ENCODE assay signal across 23 cellular contexts in the genomic region with DNA sequence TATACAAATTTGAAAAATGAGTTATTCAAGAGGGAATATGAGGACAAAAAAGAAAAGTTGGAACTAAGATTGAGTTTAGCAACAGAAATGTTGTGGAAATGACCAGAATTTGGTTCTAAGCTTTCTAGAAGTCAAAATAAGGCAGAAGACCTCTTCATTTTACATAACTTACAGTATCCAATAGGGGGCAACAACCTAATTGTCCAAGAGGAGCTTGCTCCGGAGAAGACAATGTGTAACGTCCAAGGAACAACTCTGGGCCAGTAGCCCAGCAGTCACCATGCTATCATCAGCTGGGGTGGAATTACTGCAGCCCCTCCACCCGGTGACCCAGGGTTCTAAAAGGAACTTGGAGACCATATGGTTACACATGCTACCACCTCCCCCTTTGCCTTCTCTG. TPM values are rescaled to one million over a fixed set of nuclear protein-coding genes. Genes with fewer than 3 reads are reported as not detected.
DNase-seq lines count a peak whose midpoint lies in the region; ATAC-seq, FAIRE-seq and TF ChIP-seq lines count a peak whose summit lies in the region.
"Had no signal": no experiment of that assay in that cellular context is flagged by ENCODE, and none has a peak within 500 bp of the region (broad histone marks: within the 10 kb centered on the region; RNA-seq: fewer than 3 reads in every experiment).

No MANE protein-coding gene starts in this region.

- H3K27ac Mint-ChIP-seq in HFFc6 (no peak overlapping the region), endodermal cell (no peak overlapping the region)
- H3K27ac Mint-ChIP-seq: CD4-positive, CD25-positive, alpha-beta regulatory T cell; CD8-positive, alpha-beta memory T cell had no signal

- H3K4me3 ChIP-seq in RWPE2 (ENCODE audit: severe bottlenecking) (no peak overlapping the region), endodermal cell (ENCODE audit: low read length) (no peak overlapping the region)
- H3K4me3 ChIP-seq: HAP-1 had no signal

- H3K27ac ChIP-seq in RWPE2 (ENCODE audit: poor library complexity, severe bottlenecking) (no peak overlapping the region), endodermal cell (ENCODE audit: low read depth, low read length) (no peak overlapping the region)
- H3K27ac ChIP-seq: KMS-11 had no signal

- H3K9me3 ChIP-seq in RWPE2 (ENCODE audit: severe bottlenecking), result no peaks in the 10 kb centered on the region
- H3K9me3 ChIP-seq in endodermal cell (ENCODE audit: control insufficient read depth, low read length), result no peaks in the 10 kb centered on the region
- H3K9me3 ChIP-seq: BE2C, HAP-1 had no signal

- 66 to 71% methylated on average over 3 of the region's 3 CpGs for WGBS in endodermal cell (ENCODE audit: insufficient coverage in 1 of 2, insufficient read length in 1 of 2), 2 experiments

- H3K27me3 ChIP-seq in RWPE2 (ENCODE audit: insufficient read depth, poor library complexity, severe bottlenecking), result no peaks in the 10 kb centered on the region
- no peaks in the 10 kb centered on the region for H3K27me3 ChIP-seq in endodermal cell (ENCODE audit: control insufficient read depth, insufficient read depth, low read length, poor library complexity, severe bottlenecking)
- H3K27me3 ChIP-seq: BE2C had no signal

- no peaks in the 10 kb centered on the region for H3K36me3 Mint-ChIP-seq in HFFc6 (ENCODE audit: low read depth)
- H3K36me3 Mint-ChIP-seq in endodermal cell (ENCODE audit: low read depth), result no peaks in the 10 kb centered on the region
- H3K36me3 Mint-ChIP-seq: CD4-positive, CD25-positive, alpha-beta regulatory T cell had no signal

- no peaks in the 10 kb centered on the region for H3K4me1 ChIP-seq in RWPE2 (ENCODE audit: insufficient read depth, poor library complexity, severe bottlenecking)
- no peaks in the 10 kb centered on the region for H3K4me1 ChIP-seq in endodermal cell (ENCODE audit: control insufficient read depth, insufficient read depth, low read length)
- H3K4me1 ChIP-seq: BE2C, HAP-1 had no signal

- TF ChIP-seq CTCF in HFFc6 (IDR thresholded peaks at IDR 0.05), result peak; percentile 49
- TF ChIP-seq CTCF in RWPE2 (IDR thresholded peaks at IDR 0.05; ENCODE audit: poor library complexity, severe bottlenecking), result peak; percentile 12
- TF ChIP-seq CTCF in endodermal cell (conservative IDR thresholded peaks at IDR 0.05), result peak; percentile 28

- ATAC-seq in RWPE2 (ENCODE audit: low read depth) (no peak), HG03097 (IDR thresholded peaks at IDR 0.05; ENCODE audit: low FRiP score, unreplicated experiment) (no peak), GM21360 (IDR thresholded peaks at IDR 0.05; ENCODE audit: unreplicated experiment) (no peak)

- H3K27me3 Mint-ChIP-seq in HFFc6 (ENCODE audit: insufficient read depth) (peaks cover 8% of the 10 kb centered on the region), endodermal cell (ENCODE audit: insufficient read depth) (no peaks in the 10 kb centered on the region)
- H3K27me3 Mint-ChIP-seq: CD4-positive, CD25-positive, alpha-beta regulatory T cell had no signal

- DNase-seq in HFFc6 (no peak), RWPE2 (ENCODE audit: low spot score) (no peak), endodermal cell (no peak), NCI-H2196 (lab: John Stamatoyannopoulos, UW; ENCODE audit: unreplicated experiment) (no peak), HTR-8/SVneo (ENCODE audit: insufficient read length, low spot score) (no peak)
- DNase-seq: ACHN; BE2C; C1 segment of cervical spinal cord; CD4-positive, CD25-positive, alpha-beta regulatory T cell; CD8-positive, alpha-beta memory T cell; COR-L47; DMS 273 treated with DMSO at 0.1 percent for 48 hours; DMS53; DND-41; EL had no signal

- no peaks in the 10 kb centered on the region for H3K9me3 Mint-ChIP-seq in HFFc6
- no peaks in the 10 kb centered on the region for H3K9me3 Mint-ChIP-seq in endodermal cell
- H3K9me3 Mint-ChIP-seq: CD4-positive, CD25-positive, alpha-beta regulatory T cell; CD8-positive, alpha-beta memory T cell had no signal

- no peaks in the 10 kb centered on the region for H3K36me3 ChIP-seq in RWPE2 (ENCODE audit: low read depth)
- no peaks in the 10 kb centered on the region for H3K36me3 ChIP-seq in endodermal cell (ENCODE audit: control insufficient read depth, insufficient read depth, low read length)
- H3K36me3 ChIP-seq: BE2C, HAP-1 had no signal

- no peak overlapping the region for H3K9ac ChIP-seq in endodermal cell (ENCODE audit: extremely low read depth, low read length, poor library complexity, severe bottlenecking)
- H3K9ac ChIP-seq: KMS-11 had no signal

- no peak overlapping the region for H3K4me3 Mint-ChIP-seq in HFFc6
- no peak overlapping the region for H3K4me3 Mint-ChIP-seq in endodermal cell
- H3K4me3 Mint-ChIP-seq: CD4-positive, CD25-positive, alpha-beta regulatory T cell; CD8-positive, alpha-beta memory T cell had no signal

- H3K4me1 Mint-ChIP-seq in HFFc6 (ENCODE audit: low read depth) (no peaks in the 10 kb centered on the region), endodermal cell (no peaks in the 10 kb centered on the region)

- no peak for FAIRE-seq in HTR-8/SVneo (lab: Jason Lieb, UNC)
- FAIRE-seq: A204.1, GM12892, GM18507, H1 had no signal

RNA-seq across cellular contexts. Expression of a gene that starts 14.1 kb away (rescaled TPM):
- 1 to 10 TPM in 4 of 6 experiments, under 1 TPM in 2; 0.91 to 1.7 (median 1.2) TPM for total RNA-seq in HFFc6 (2021; fragmentation: NEBNext Ultra II Directional; extraction: Animal tissue kit (Norgen Biotek cat#: 25700))
- 1 to 10 TPM; 1.7 to 3.7 TPM for total RNA-seq in endodermal cell
- polyA plus RNA-seq in endodermal cell (2013, experiment 1 of 2), result 0.61 TPM
- polyA plus RNA-seq in endodermal cell (2013, experiment 2 of 2), result 0.83 TPM
- polyA plus RNA-seq: CD4-positive, CD25-positive, alpha-beta regulatory T cell; CD8-positive, alpha-beta memory T cell had no signal

RNA-seq across cellular contexts. Expression of a gene that starts 57.7 kb away (rescaled TPM):
- total RNA-seq in HFFc6 (2021; fragmentation: NEBNext Ultra II Directional; extraction: Animal tissue kit (Norgen Biotek cat#: 25700)), result 10 to 100 TPM; 51.9 to 69.1 (median 59.4) TPM
- 10 to 100 TPM; 28.0 to 31.0 TPM for total RNA-seq in endodermal cell
- polyA plus RNA-seq in endodermal cell (2013, experiment 1 of 2), result 39.4 TPM
- polyA plus RNA-seq in endodermal cell (2013, experiment 2 of 2), result 39.0 TPM
